In genomic region chr16:70750893-70751467, GRCh38 we compare ENCODE assay signal across 11 cellular contexts. TPM values are rescaled to one million over a fixed set of nuclear protein-coding genes. Genes with fewer than 3 reads are reported as not detected.
DNase-seq lines count a peak whose midpoint lies in the region; ATAC-seq and TF ChIP-seq lines count a peak whose summit lies in the region.
"Had no signal": no experiment of that assay in that cellular context is flagged by ENCODE, and none has a peak within 500 bp of the region (broad histone marks: within the 10 kb centered on the region; RNA-seq: fewer than 3 reads in every experiment).

No MANE protein-coding gene starts in this region.

- peaks cover 46% of the 10 kb centered on the region for H3K4me1 Mint-ChIP-seq in activated CD4-positive, alpha-beta memory T cell treated with anti-CD3 and anti-CD28 coated beads, Interleukin-2, amount 10 ng/mL, durations not matched to agents 7 days and 5 days
- peaks cover 40% of the 10 kb centered on the region for H3K4me1 Mint-ChIP-seq in activated CD4-positive, alpha-beta memory T cell treated with anti-CD3 and anti-CD28 coated beads for 36 hours (ENCODE audit: low read depth)
- H3K4me1 Mint-ChIP-seq in endodermal cell (peaks cover 13% of the 10 kb centered on the region), GM23338 (peaks cover 20% of the 10 kb centered on the region)

- no peaks in the 10 kb centered on the region for H3K36me3 Mint-ChIP-seq in activated CD4-positive, alpha-beta memory T cell treated with anti-CD3 and anti-CD28 coated beads, Interleukin-2, amount 10 ng/mL, durations not matched to agents 7 days and 5 days (ENCODE audit: low read depth)
- peaks cover 2% of the 10 kb centered on the region for H3K36me3 Mint-ChIP-seq in activated CD4-positive, alpha-beta memory T cell treated with anti-CD3 and anti-CD28 coated beads for 36 hours
- H3K36me3 Mint-ChIP-seq in endodermal cell (ENCODE audit: low read depth) = peaks cover 3% of the 10 kb centered on the region
- peaks cover 4% of the 10 kb centered on the region; the same call in 2 of the 3 replicates for H3K36me3 Mint-ChIP-seq in GM23338 (ENCODE audit: low read depth)

- H3K9ac ChIP-seq in endodermal cell (ENCODE audit: extremely low read depth, low read length, poor library complexity, severe bottlenecking) = no peak overlapping the region
- H3K9ac ChIP-seq in mucosa of rectum (ENCODE audit: low read depth in 1 of 2, low read length in 2 of 2) = no peak overlapping the region

- no peaks in the 10 kb centered on the region for H3K27me3 ChIP-seq in endodermal cell (ENCODE audit: control insufficient read depth, insufficient read depth, low read length, poor library complexity, severe bottlenecking)
- no peaks in the 10 kb centered on the region for H3K27me3 ChIP-seq in mucosa of rectum (ENCODE audit: control insufficient read depth in 2 of 2, insufficient read depth in 2 of 2, low read length in 2 of 2)
- H3K27me3 ChIP-seq in upper lobe of right lung = no peaks in the 10 kb centered on the region
- no peaks in the 10 kb centered on the region for H3K27me3 ChIP-seq in GM23338 (ENCODE audit: insufficient read depth)

- no peaks in the 10 kb centered on the region for H3K4me1 ChIP-seq in endodermal cell (ENCODE audit: control insufficient read depth, insufficient read depth, low read length)
- peaks cover 47 to 60% of the 10 kb centered on the region in 2 donors for H3K4me1 ChIP-seq in mucosa of rectum (ENCODE audit: control insufficient read depth in 2 of 2, insufficient read depth in 2 of 2, low read length in 2 of 2)
- peaks cover 71% of the 10 kb centered on the region for H3K4me1 ChIP-seq in upper lobe of right lung
- H3K4me1 ChIP-seq in GM23338 (ENCODE audit: insufficient read depth) = peaks cover 9% of the 10 kb centered on the region

- H2AFZ ChIP-seq in GM23338 = no peak overlapping the region

- H3K9me3 ChIP-seq in endodermal cell (ENCODE audit: control insufficient read depth, low read length) (no peaks in the 10 kb centered on the region), mucosa of rectum (ENCODE audit: control insufficient read depth in 2 of 2, low read length in 2 of 2) (no peaks in the 10 kb centered on the region), upper lobe of right lung (no peaks in the 10 kb centered on the region)

- no peak overlapping the region for H3K4me3 Mint-ChIP-seq in activated CD4-positive, alpha-beta memory T cell treated with anti-CD3 and anti-CD28 coated beads, Interleukin-2, amount 10 ng/mL, durations not matched to agents 7 days and 5 days
- no peak overlapping the region for H3K4me3 Mint-ChIP-seq in activated CD4-positive, alpha-beta memory T cell treated with anti-CD3 and anti-CD28 coated beads for 36 hours
- H3K4me3 Mint-ChIP-seq in endodermal cell (no peak overlapping the region), GM23338 (no peak overlapping the region)
- H3K4me3 Mint-ChIP-seq: B cell had no signal

- no peak overlapping the region for H3K4me3 ChIP-seq in endodermal cell (ENCODE audit: low read length)
- H3K4me3 ChIP-seq in mucosa of rectum (ENCODE audit: low read length in 2 of 2) = no peak overlapping the region
- H3K4me3 ChIP-seq in upper lobe of right lung = no peak overlapping the region
- H3K4me3 ChIP-seq in GM23338 = no peak overlapping the region

- H3K9me3 Mint-ChIP-seq in activated CD4-positive, alpha-beta memory T cell treated with anti-CD3 and anti-CD28 coated beads, Interleukin-2, amount 10 ng/mL, durations not matched to agents 7 days and 5 days = no peaks in the 10 kb centered on the region
- no peaks in the 10 kb centered on the region for H3K9me3 Mint-ChIP-seq in activated CD4-positive, alpha-beta memory T cell treated with anti-CD3 and anti-CD28 coated beads for 36 hours
- H3K9me3 Mint-ChIP-seq in endodermal cell (no peaks in the 10 kb centered on the region), GM23338 (no peaks in the 10 kb centered on the region)

- H3K4me2 ChIP-seq in GM23338 = no peak overlapping the region

- peak overlapping the region; percentile 2 for H3K27ac ChIP-seq in endodermal cell (ENCODE audit: low read depth, low read length)
- H3K27ac ChIP-seq in mucosa of rectum (ENCODE audit: low read depth in 2 of 2, low read length in 2 of 2) = peak overlapping the region; percentile 79 to 81
- H3K27ac ChIP-seq in upper lobe of right lung = peak overlapping the region; percentile 86
- no peak overlapping the region for H3K27ac ChIP-seq in GM23338 (ENCODE audit: low read depth)

- POLR2A ChIA-PET in activated CD4-positive, alpha-beta memory T cell treated with anti-CD3 and anti-CD28 coated beads, Interleukin-2, amount 10 ng/mL, durations not matched to agents 7 days and 5 days (lab: Charles Lee) = interaction anchor here (0.7 to 2.0 kb wide), 2 partner anchors 13 to 22 kb away, joined by 3 to 6 read pairs; no protein-coding TSS in a partner anchor
- POLR2A ChIA-PET in activated CD4-positive, alpha-beta memory T cell treated with anti-CD3 and anti-CD28 coated beads for 36 hours (lab: Charles Lee) = interaction anchor here (1.6 kb wide), 1 partner anchor 12 kb away, joined by 3 read pairs; no protein-coding TSS in a partner anchor

- H3F3A ChIP-seq in GM23338 (replicated peaks; ENCODE audit: low read depth) = no peaks in the 10 kb centered on the region

- no peaks in the 10 kb centered on the region for H3K27me3 Mint-ChIP-seq in activated CD4-positive, alpha-beta memory T cell treated with anti-CD3 and anti-CD28 coated beads, Interleukin-2, amount 10 ng/mL, durations not matched to agents 7 days and 5 days
- no peaks in the 10 kb centered on the region for H3K27me3 Mint-ChIP-seq in activated CD4-positive, alpha-beta memory T cell treated with anti-CD3 and anti-CD28 coated beads for 36 hours
- H3K27me3 Mint-ChIP-seq in endodermal cell (ENCODE audit: insufficient read depth) = no peaks in the 10 kb centered on the region
- H3K27me3 Mint-ChIP-seq in GM23338 (ENCODE audit: insufficient read depth, low read depth, poor library complexity) = peaks cover 9% of the 10 kb centered on the region
- H3K27me3 Mint-ChIP-seq: B cell had no signal

- H3K79me2 ChIP-seq in GM23338 (replicated peaks; ENCODE audit: insufficient read depth) = no peaks in the 10 kb centered on the region

- H4K20me1 ChIP-seq in GM23338 (replicated peaks; ENCODE audit: insufficient read depth) = no peaks in the 10 kb centered on the region; the same call in 1 of the 2 replicates

- TF ChIP-seq CTCF in endodermal cell (conservative IDR thresholded peaks at IDR 0.05) (no peak), upper lobe of right lung (IDR thresholded peaks at IDR 0.05) (no peak), GM23338 (conservative IDR thresholded peaks at IDR 0.05; ENCODE audit: low read depth in 2 of 2) (no peak)

- no peaks in the 10 kb centered on the region for H3K9me2 ChIP-seq in GM23338 (ENCODE audit: insufficient read depth)

- ATAC-seq in upper lobe of right lung = peak; percentile 61
- ATAC-seq in GM23338 = no peak
- ATAC-seq in HG03521 (IDR thresholded peaks at IDR 0.05; ENCODE audit: unreplicated experiment) = no peak

- WGBS in endodermal cell (ENCODE audit: insufficient coverage in 1 of 2, insufficient read length in 1 of 2), 2 experiments = 90 to 93% methylated on average over 3 to 13 of the region's 13 CpGs

- no peak for DNase-seq in activated CD4-positive, alpha-beta memory T cell treated with anti-CD3 and anti-CD28 coated beads, Interleukin-2, amount 10 ng/mL, durations not matched to agents 7 days and 5 days
- DNase-seq in activated CD4-positive, alpha-beta memory T cell treated with anti-CD3 and anti-CD28 coated beads for 36 hours = no peak
- DNase-seq in endodermal cell (no peak), upper lobe of right lung (peak; percentile 82), GM23338 (ENCODE audit: low spot score) (no peak), foreskin melanocyte (no peak)
- DNase-seq: activated naive CD4-positive, alpha-beta T cell treated with anti-CD3 and anti-CD28 coated beads, Interleukin-2, amount 50 U/mL, for 16 hours; NCI-H526 treated with DMSO at 0.1 percent for 48 hours had no signal

- CTCF ChIA-PET in activated CD4-positive, alpha-beta memory T cell treated with anti-CD3 and anti-CD28 coated beads, Interleukin-2, amount 10 ng/mL, durations not matched to agents 7 days and 5 days (lab: Charles Lee) = interaction anchor here (5.0 kb wide), 1 partner anchor 20 kb away, joined by 27 read pairs; no protein-coding TSS in a partner anchor
- CTCF ChIA-PET in activated CD4-positive, alpha-beta memory T cell treated with anti-CD3 and anti-CD28 coated beads for 36 hours (lab: Charles Lee) = interaction anchor here (1.1 to 3.4 kb wide), 2 partner anchors 14 to 20 kb away, joined by 4 to 15 read pairs; no protein-coding TSS in a partner anchor

- H3K36me3 ChIP-seq in endodermal cell (ENCODE audit: control insufficient read depth, insufficient read depth, low read length) (no peaks in the 10 kb centered on the region), mucosa of rectum (ENCODE audit: control insufficient read depth in 2 of 2, insufficient read depth in 2 of 2, low read length in 2 of 2) (no peaks in the 10 kb centered on the region), upper lobe of right lung (no peaks in the 10 kb centered on the region), GM23338 (ENCODE audit: insufficient read depth) (no peaks in the 10 kb centered on the region)

- H3K27ac Mint-ChIP-seq in activated CD4-positive, alpha-beta memory T cell treated with anti-CD3 and anti-CD28 coated beads, Interleukin-2, amount 10 ng/mL, durations not matched to agents 7 days and 5 days = peak overlapping the region; percentile 21
- no peak overlapping the region for H3K27ac Mint-ChIP-seq in activated CD4-positive, alpha-beta memory T cell treated with anti-CD3 and anti-CD28 coated beads for 36 hours
- H3K27ac Mint-ChIP-seq in endodermal cell = no peak overlapping the region
- no peak overlapping the region for H3K27ac Mint-ChIP-seq in GM23338
- H3K27ac Mint-ChIP-seq: B cell had no signal

- intact Hi-C loops in activated CD4-positive, alpha-beta memory T cell treated with anti-CD3 and anti-CD28 coated beads for 36 hours (cut with micrococcal nuclease) = no loop called here
- intact Hi-C loops in upper lobe of right lung (cut with DNase I) = no loop called here

TF ChIP-seq in GM23338, 12 proteins besides CTCF, POLR2A, EP300 and RAD21 (continues in another document):
- no peak for TF ChIP-seq EZH2 (IDR thresholded peaks at IDR 0.05; ENCODE audit: low read depth, unreplicated experiment)
- TF ChIP-seq NANOG (IDR thresholded peaks at IDR 0.05; ENCODE audit: borderline replicate concordance) = no peak
- no peak for TF ChIP-seq JUNB (IDR thresholded peaks at IDR 0.05; ENCODE audit: unreplicated experiment)
- no peak for TF ChIP-seq POLR2AphosphoS5 (IDR thresholded peaks at IDR 0.05; ENCODE audit: low read depth)
- no peak for TF ChIP-seq ZNF114 (CRISPR knock-in tag; IDR thresholded peaks at IDR 0.05)

RNA-seq across cellular contexts. Expression of gene VAC14, which starts 50.0 kb away (rescaled TPM):
- total RNA-seq in activated CD4-positive, alpha-beta memory T cell treated with anti-CD3 and anti-CD28 coated beads, Interleukin-2, amount 10 ng/mL, durations not matched to agents 7 days and 5 days = 10 to 100 TPM; 26.7 to 28.0 TPM
- total RNA-seq in activated CD4-positive, alpha-beta memory T cell treated with anti-CD3 and anti-CD28 coated beads for 36 hours = 10 to 100 TPM; 22.2 to 25.0 TPM
- total RNA-seq in endodermal cell (10 to 100 TPM; 47.5 to 48.7 TPM), upper lobe of right lung (52.2 TPM)
- 46.2 TPM for polyA plus RNA-seq in endodermal cell (2013, experiment 1 of 2)
- 42.4 TPM for polyA plus RNA-seq in endodermal cell (2013, experiment 2 of 2)
- 70.8 and 77.7 TPM in 2 replicates for total RNA-seq in GM23338 (2014; rRNA removed; shearing (Covaris generic))
- 41.9 and 42.3 TPM in 2 replicates for polyA plus RNA-seq in GM23338 (2016; fragmentation: Nextera tagmentation; extraction: Ambion mirVana)
